In the genomic region with DNA sequence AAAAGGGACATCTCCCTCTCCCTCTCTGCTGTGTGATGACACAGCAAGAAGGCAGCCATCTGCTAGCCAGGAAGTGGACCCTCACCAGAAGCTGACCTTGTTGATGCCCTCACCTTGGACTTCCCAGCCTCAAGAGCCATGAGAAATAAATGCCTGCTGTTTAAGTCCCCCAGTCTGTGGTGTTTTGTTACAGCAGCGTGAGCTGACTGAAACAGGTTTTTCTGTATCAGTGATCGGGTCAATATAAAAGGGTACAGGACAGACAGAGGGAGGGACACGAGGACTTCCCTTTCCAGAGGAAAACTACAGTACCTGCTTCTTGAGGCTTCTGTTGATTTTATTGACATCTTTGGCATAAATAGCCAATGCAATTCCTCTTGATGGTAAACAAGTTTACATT, we compare ENCODE assay signal across 21 cellular contexts.
DNase-seq lines count a peak whose midpoint lies in the region; ATAC-seq, FAIRE-seq and TF ChIP-seq lines count a peak whose summit lies in the region.
"Had no signal": no experiment of that assay in that cellular context is flagged by ENCODE, and none has a peak within 500 bp of the region (broad histone marks: within the 10 kb centered on the region; RNA-seq: fewer than 3 reads in every experiment).

No MANE protein-coding gene starts in this region.

- no peak overlapping the region for H3K4me3 Mint-ChIP-seq in GM23338
- H3K4me3 Mint-ChIP-seq: B cell; CD4-positive, alpha-beta T cell; CD8-positive, alpha-beta T cell had no signal

- no peak overlapping the region for H3K4me2 ChIP-seq in GM23338
- no peak overlapping the region for H3K4me2 ChIP-seq in Karpas-422 (ENCODE audit: low read depth, low read length, poor library complexity, severe bottlenecking)
- H3K4me2 ChIP-seq: A549; BLaER1 treated with 17β-estradiol and CSF1 and Interleukin-3, amounts not matched to agents 10 nM and 100 nM had no signal

- peaks cover 7% of the 10 kb centered on the region; the same call in 2 of the 3 replicates for H3K9me3 Mint-ChIP-seq in GM23338
- H3K9me3 Mint-ChIP-seq: CD4-positive, alpha-beta T cell had no signal

- H4K20me1 ChIP-seq in GM23338 (replicated peaks; ENCODE audit: insufficient read depth) = no peaks in the 10 kb centered on the region
- H4K20me1 ChIP-seq in Karpas-422 (ENCODE audit: insufficient read depth, low read depth, low read length) = no peaks in the 10 kb centered on the region
- H4K20me1 ChIP-seq: BLaER1 treated with 17β-estradiol and CSF1 and Interleukin-3, amounts not matched to agents 10 nM and 100 nM had no signal

- TF ChIP-seq POLR2A in prostate gland (IDR thresholded peaks at IDR 0.05) = no peak

- peak; percentile 37 for DNase-seq in DMS53 (lab: John Stamatoyannopoulos, UW)
- DNase-seq in DMS53 treated with DMSO at 0.1 percent for 48 hours (lab: John Stamatoyannopoulos, UW; ENCODE audit: unreplicated experiment) = no peak
- DNase-seq in GM23338 (ENCODE audit: low spot score) = no peak
- DNase-seq in Karpas-422 = peak; percentile 4
- DNase-seq in GM19239 (ENCODE audit: insufficient read length, low spot score) = no peak
- DNase-seq in prostate gland (ENCODE audit: low spot score) = no peak
- DNase-seq: AML-193; Caco-2; Calu3; CD4-positive, alpha-beta T cell; CD8-positive, alpha-beta T cell; DMS79 treated with DMSO at 0.1 percent for 48 hours; GF-D8 had no signal

- H3F3A ChIP-seq in GM23338 (replicated peaks; ENCODE audit: low read depth) = no peaks in the 10 kb centered on the region

- H3K36me3 ChIP-seq in GM23338 (ENCODE audit: insufficient read depth) = no peaks in the 10 kb centered on the region
- H3K36me3 ChIP-seq in Karpas-422 (ENCODE audit: insufficient read depth, low read length) = no peaks in the 10 kb centered on the region
- no peaks in the 10 kb centered on the region for H3K36me3 ChIP-seq in prostate gland
- H3K36me3 ChIP-seq: BLaER1 treated with 17β-estradiol and CSF1 and Interleukin-3, amounts not matched to agents 10 nM and 100 nM had no signal

- H2AFZ ChIP-seq in GM23338 = peak overlapping the region; percentile 47; the same call in 1 of the 2 replicates
- no peak overlapping the region for H2AFZ ChIP-seq in Karpas-422 (ENCODE audit: low read length)

- H3K27ac ChIP-seq in GM23338 (ENCODE audit: low read depth) = no peak overlapping the region
- H3K27ac ChIP-seq in Karpas-422 (ENCODE audit: low read length) = no peak overlapping the region
- H3K27ac ChIP-seq in prostate gland = no peak overlapping the region
- H3K27ac ChIP-seq: 22Rv1; A549; BLaER1 treated with 17β-estradiol and CSF1 and Interleukin-3, amounts not matched to agents 10 nM and 100 nM; C4-2B had no signal

- intact Hi-C loops in prostate gland (cut with DNase I) = no loop called here

- FAIRE-seq in GM19239 (lab: Jason Lieb, UNC) = no peak
- FAIRE-seq: A549, D721Med, G401.6, GM12891 had no signal

- H3K4me3 ChIP-seq in GM23338 (no peak overlapping the region), Karpas-422 (ENCODE audit: low read length) (no peak overlapping the region), prostate gland (no peak overlapping the region)
- H3K4me3 ChIP-seq: A549; BLaER1 treated with 17β-estradiol and CSF1 and Interleukin-3, amounts not matched to agents 10 nM and 100 nM had no signal

- no peak for ATAC-seq in GM23338
- ATAC-seq: A549; CD8-positive, alpha-beta T cell had no signal

- H3K9ac ChIP-seq in Karpas-422 (ENCODE audit: low read length) = no peak overlapping the region
- H3K9ac ChIP-seq: BLaER1 treated with 17β-estradiol and CSF1 and Interleukin-3, amounts not matched to agents 10 nM and 100 nM had no signal

- WGBS in prostate gland = 83% methylated on average over 3 of the region's 3 CpGs

- TF ChIP-seq CTCF in GM23338 (conservative IDR thresholded peaks at IDR 0.05; ENCODE audit: low read depth in 2 of 2) (no peak), prostate gland (IDR thresholded peaks at IDR 0.05) (no peak)

- H3K9me3 ChIP-seq in Karpas-422 (ENCODE audit: low read length) = no peaks in the 10 kb centered on the region
- no peaks in the 10 kb centered on the region for H3K9me3 ChIP-seq in prostate gland
- H3K9me3 ChIP-seq: A549, Caco-2 had no signal

- H3K4me1 ChIP-seq in GM23338 (ENCODE audit: insufficient read depth) = no peaks in the 10 kb centered on the region
- no peaks in the 10 kb centered on the region for H3K4me1 ChIP-seq in Karpas-422 (ENCODE audit: low read length)
- no peaks in the 10 kb centered on the region for H3K4me1 ChIP-seq in prostate gland (replicated peaks)
- H3K4me1 ChIP-seq: A549; BLaER1 treated with 17β-estradiol and CSF1 and Interleukin-3, amounts not matched to agents 10 nM and 100 nM; Caco-2 had no signal

- peaks cover 2% of the 10 kb centered on the region for H3K27me3 Mint-ChIP-seq in GM23338 (ENCODE audit: insufficient read depth, low read depth, poor library complexity)
- H3K27me3 Mint-ChIP-seq: B cell; CD4-positive, alpha-beta T cell had no signal

- H3K27ac Mint-ChIP-seq in GM23338 = no peak overlapping the region
- H3K27ac Mint-ChIP-seq: B cell; CD4-positive, alpha-beta T cell; CD8-positive, alpha-beta T cell had no signal

- H3K9me2 ChIP-seq in GM23338 (ENCODE audit: insufficient read depth) (peaks cover 3% of the 10 kb centered on the region; the same call in 1 of the 2 replicates), Karpas-422 (replicated peaks; ENCODE audit: insufficient read depth, low read length) (no peaks in the 10 kb centered on the region)

- H3K79me2 ChIP-seq in GM23338 (replicated peaks; ENCODE audit: insufficient read depth) = no peaks in the 10 kb centered on the region
- H3K79me2 ChIP-seq in Karpas-422 (ENCODE audit: low read length) = no peaks in the 10 kb centered on the region

- H3K36me3 Mint-ChIP-seq in GM23338 (ENCODE audit: low read depth) = no peaks in the 10 kb centered on the region
- H3K36me3 Mint-ChIP-seq: CD8-positive, alpha-beta T cell had no signal

- H3K4me1 Mint-ChIP-seq in GM23338 = peaks cover 2% of the 10 kb centered on the region
- H3K4me1 Mint-ChIP-seq: B cell had no signal

- H3K27me3 ChIP-seq in GM23338 (ENCODE audit: insufficient read depth) (no peaks in the 10 kb centered on the region), Karpas-422 (ENCODE audit: low read length) (no peaks in the 10 kb centered on the region), prostate gland (replicated peaks; ENCODE audit: insufficient read depth) (no peaks in the 10 kb centered on the region)
- H3K27me3 ChIP-seq: BLaER1 treated with 17β-estradiol and CSF1 and Interleukin-3, amounts not matched to agents 10 nM and 100 nM had no signal

TF ChIP-seq in GM23338, 12 proteins besides CTCF, POLR2A, EP300 and RAD21:
- TF ChIP-seq EZH2phosphoT487 (IDR thresholded peaks at IDR 0.05; ENCODE audit: unreplicated experiment) = no peak
- TF ChIP-seq ZNF331 (CRISPR knock-in tag; IDR thresholded peaks at IDR 0.05; ENCODE audit: low read depth) = no peak

Comparison
In these comparisons a context has a peak if more than half of its experiments do, and no peak if none do; other contexts are left out.
1. DNase-seq: peak in DMS53 (single experiment) and Karpas-422 (single experiment); none in DMS53 treated with DMSO at 0.1 percent for 48 hours (single experiment), GM23338 (single experiment), GM19239 (single experiment) and prostate gland (single experiment).